23 cellular contexts compared by ENCODE assay signal in genomic region chr9:105457560-105458294, GRCh38. TPM values are rescaled to one million over a fixed set of nuclear protein-coding genes. Genes with fewer than 3 reads are reported as not detected.
A peak's percentile ranks its signal among the peaks of the same experiment; 100 is the strongest.
DNase-seq lines count a peak whose midpoint lies in the region; ATAC-seq, FAIRE-seq and TF ChIP-seq lines count a peak whose summit lies in the region.
"Had no signal": no experiment of that assay in that cellular context is flagged by ENCODE, and none has a peak within 500 bp of the region (broad histone marks: within the 10 kb centered on the region; RNA-seq: fewer than 3 reads in every experiment).

No MANE protein-coding gene starts in this region.

- H4K20me1 ChIP-seq in BLaER1 = no peaks in the 10 kb centered on the region

- intact Hi-C loops in kidney (cut with DNase I) = no loop called here
- intact Hi-C loops in psoas muscle (cut with DNase I) = loop anchor here in 1 of 2 donors (2.0 kb wide), 2 partner anchors 13 to 21 kb away; no protein-coding TSS in a partner anchor

- FAIRE-seq in kidney (lab: Jason Lieb, UNC) = no peak
- FAIRE-seq: A549, endometrium, islet of Langerhans had no signal

- no peak overlapping the region for H3K4me2 ChIP-seq in BLaER1
- H3K4me2 ChIP-seq: A549, smooth muscle cell had no signal

- H3K4me3 ChIP-seq in BLaER1 (peak overlapping the region; percentile 1; the same call in 1 of the 2 replicates), kidney (ENCODE audit: low read length in 2 of 2) (no peak overlapping the region), psoas muscle (peak overlapping the region; percentile 64)
- H3K4me3 ChIP-seq: A549, GM23248, smooth muscle cell had no signal

- in situ Hi-C loops in KBM-7 (cut with MboI; ENCODE audit: low pct_unique_long_range_greater_than_20kb, low sequenced_read_pairs) = no loop called here

- H3K27me3 ChIP-seq in BLaER1 (no peaks in the 10 kb centered on the region), psoas muscle (ENCODE audit: insufficient read depth in 3 of 3, low read length in 2 of 3) (no peaks in the 10 kb centered on the region)

- peaks cover 33% of the 10 kb centered on the region for H3K9me3 ChIP-seq in BLaER1
- no peaks in the 10 kb centered on the region for H3K9me3 ChIP-seq in kidney (ENCODE audit: control insufficient read depth in 1 of 2, low read length in 2 of 2)
- H3K9me3 ChIP-seq in psoas muscle = no peaks in the 10 kb centered on the region
- H3K9me3 ChIP-seq: A549 had no signal

- H3K9ac ChIP-seq in BLaER1 (no peak overlapping the region), kidney (ENCODE audit: low read length in 2 of 2) (no peak overlapping the region)
- H3K9ac ChIP-seq: GM23248 had no signal

- H3K36me3 ChIP-seq in BLaER1 (peaks cover 16% of the 10 kb centered on the region), kidney (ENCODE audit: control insufficient read depth in 1 of 2, insufficient read depth in 2 of 2, low read length in 2 of 2) (no peaks in the 10 kb centered on the region), psoas muscle (ENCODE audit: insufficient read depth in 1 of 2, low read depth in 1 of 2) (no peaks in the 10 kb centered on the region)

- DNase-seq in cerebellar cortex (ENCODE audit: low spot score) (peak; percentile 54), kidney (peak; percentile 69), psoas muscle (peak; percentile 56 to 80), KBM-7 (no peak), AG08396 (ENCODE audit: low spot score) (no peak)
- DNase-seq in activated CD8-positive, alpha-beta memory T cell treated with anti-CD3 and anti-CD28 coated beads, Interleukin-2, amount 50 U/mL, for 4 hours = no peak
- DNase-seq: activated CD4-positive, alpha-beta T cell treated with anti-CD3 and anti-CD28 coated beads for 36 hours; activated naive CD8-positive, alpha-beta T cell treated with anti-CD3 and anti-CD28 coated beads, Interleukin-2, amount 10 ng/mL, durations not matched to agents 7 days and 5 days; cortex of kidney; EL; GM23248; natural killer cell; NCI-H82; SIG-M5; stimulated activated CD4-positive, alpha-beta T cell treated with anti-CD3 and anti-CD28 coated beads, Interleukin-4, amount 100 ng/mL, for 24 hours; stimulated activated naive CD8-positive, alpha-beta T cell treated with anti-CD3 and anti-CD28 coated beads, Interleukin-15, amount 100 ng/mL, for 72 hours; T-helper 1 cell had no signal

- peak; percentile 91 to 92 (median 92) for ATAC-seq in psoas muscle
- ATAC-seq in HG02981 (IDR thresholded peaks at IDR 0.05; ENCODE audit: unreplicated experiment) = no peak
- ATAC-seq: activated CD4-positive, alpha-beta T cell treated with anti-CD3 and anti-CD28 coated beads for 36 hours; natural killer cell; stimulated activated naive CD8-positive, alpha-beta T cell treated with anti-CD3 and anti-CD28 coated beads, Interleukin-15, amount 100 ng/mL, for 72 hours had no signal

- WGBS in psoas muscle, 3 donors = 30 to 48% (median 34%) methylated on average over 15 of the region's 15 CpGs

- H3K4me1 ChIP-seq in BLaER1 = no peaks in the 10 kb centered on the region
- no peaks in the 10 kb centered on the region for H3K4me1 ChIP-seq in kidney (ENCODE audit: control insufficient read depth in 1 of 2, insufficient read depth in 1 of 2, low read depth in 1 of 2, low read length in 2 of 2)
- peaks cover 38% of the 10 kb centered on the region for H3K4me1 ChIP-seq in psoas muscle
- H3K4me1 ChIP-seq: A549 had no signal

- TF ChIP-seq CTCF in kidney (IDR thresholded peaks at IDR 0.05; ENCODE audit: borderline replicate concordance, extremely low read depth, insufficient read depth) (no peak), psoas muscle (IDR thresholded peaks at IDR 0.05) (no peak)

- H3K27ac ChIP-seq in BLaER1 (no peak overlapping the region), kidney (ENCODE audit: low read depth in 2 of 2, low read length in 2 of 2) (no peak overlapping the region), psoas muscle (peak overlapping the region; percentile 96)
- H3K27ac ChIP-seq: A549, GM23248 had no signal

RNA-seq across cellular contexts. Expression of gene FSD1L, which starts 9.9 kb away (rescaled TPM):
- 13.2 TPM for total RNA-seq in kidney
- 1.4 TPM for polyA plus RNA-seq in kidney (ENCODE audit: insufficient read depth, low read depth, low replicate concordance)
- total RNA-seq in psoas muscle = 10 to 100 TPM; 17.0 to 28.6 (median 21.7) TPM
- 10 to 100 TPM in 1 of 3 donors, 1 to 10 TPM in 2; 5.0 to 15.7 (median 7.0) TPM for polyA plus RNA-seq in psoas muscle

Comparison
In these comparisons a context has a peak if more than half of its experiments do, and no peak if none do; other contexts are left out.
1. H3K4me3 ChIP-seq: peak in BLaER1 (single experiment) and psoas muscle (single experiment); none in kidney (0 of 2).
2. DNase-seq: peak in cerebellar cortex (single experiment), kidney (single experiment) and psoas muscle (2 of 2); none in KBM-7 (single experiment), activated CD8-positive, alpha-beta memory T cell treated with anti-CD3 and anti-CD28 coated beads, Interleukin-2, amount 50 U/mL, for 4 hours (single experiment) and AG08396 (single experiment).